In the genomic region with DNA sequence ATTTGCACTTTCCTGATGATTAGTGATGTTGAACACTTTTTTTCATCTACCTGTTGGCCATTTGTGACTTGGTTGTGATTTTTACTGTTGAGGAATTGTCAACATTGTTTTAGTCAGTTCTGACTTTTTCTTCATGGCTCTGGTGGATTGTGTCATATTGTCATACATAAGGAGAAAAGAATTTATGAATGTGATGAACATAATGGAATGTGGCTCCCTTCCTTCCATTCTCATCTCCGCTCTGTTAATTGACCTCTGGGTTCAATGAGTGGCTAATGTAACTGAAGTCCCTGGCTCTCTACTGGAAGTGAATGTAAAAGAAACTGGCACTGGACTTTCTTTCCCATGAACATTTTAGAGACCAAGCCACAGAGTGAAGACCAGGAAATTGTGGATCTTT, we compare ENCODE assay signal across 24 cellular contexts. TPM values are rescaled to one million over a fixed set of nuclear protein-coding genes. Genes with fewer than 3 reads are reported as not detected.
A peak's percentile ranks its signal among the peaks of the same experiment; 100 is the strongest.
DNase-seq lines count a peak whose midpoint lies in the region; FAIRE-seq and TF ChIP-seq lines count a peak whose summit lies in the region.
"Had no signal": no experiment of that assay in that cellular context is flagged by ENCODE, and none has a peak within 500 bp of the region (broad histone marks: within the 10 kb centered on the region; RNA-seq: fewer than 3 reads in every experiment).

No MANE protein-coding gene starts in this region.

- no peaks in the 10 kb centered on the region for H3K36me3 Mint-ChIP-seq in activated CD4-positive, alpha-beta T cell treated with anti-CD3 and anti-CD28 coated beads, Interleukin-2, amount 10 ng/mL, durations not matched to agents 24 days and 14 days (ENCODE audit: low read depth)
- H3K36me3 Mint-ChIP-seq in astrocyte (ENCODE audit: low read depth, unreplicated experiment), result no peaks in the 10 kb centered on the region
- no peaks in the 10 kb centered on the region for H3K36me3 Mint-ChIP-seq in activated CD4-positive, alpha-beta memory T cell treated with anti-CD3 and anti-CD28 coated beads for 36 hours

- H3K27me3 Mint-ChIP-seq in activated CD4-positive, alpha-beta T cell treated with anti-CD3 and anti-CD28 coated beads, Interleukin-2, amount 10 ng/mL, durations not matched to agents 24 days and 14 days, result no peaks in the 10 kb centered on the region
- H3K27me3 Mint-ChIP-seq in astrocyte (ENCODE audit: low read depth, unreplicated experiment), result no peaks in the 10 kb centered on the region
- H3K27me3 Mint-ChIP-seq in activated CD4-positive, alpha-beta memory T cell treated with anti-CD3 and anti-CD28 coated beads for 36 hours, result no peaks in the 10 kb centered on the region
- H3K27me3 Mint-ChIP-seq: activated CD8-positive, alpha-beta memory T cell treated with anti-CD3 and anti-CD28 coated beads, Interleukin-2, amount 10 ng/mL, durations not matched to agents 7 days and 5 days; central memory CD8-positive, alpha-beta T cell had no signal

- no peaks in the 10 kb centered on the region for H3K9me3 ChIP-seq in astrocyte (ENCODE audit: insufficient read depth, low read depth, low read length)
- H3K9me3 ChIP-seq: spleen, suprapubic skin had no signal

- no peaks in the 10 kb centered on the region for H3K36me3 ChIP-seq in astrocyte (ENCODE audit: insufficient read depth, low read length)
- H3K36me3 ChIP-seq: spleen, suprapubic skin had no signal

- no peaks in the 10 kb centered on the region for H4K20me1 ChIP-seq in astrocyte (ENCODE audit: insufficient read depth, low read length)

- intact Hi-C loops in activated CD4-positive, alpha-beta T cell treated with anti-CD3 and anti-CD28 coated beads, Interleukin-2, amount 10 ng/mL, durations not matched to agents 24 days and 14 days (cut with micrococcal nuclease), result no loop called here
- intact Hi-C loops in activated CD4-positive, alpha-beta memory T cell treated with anti-CD3 and anti-CD28 coated beads for 36 hours (cut with micrococcal nuclease), result no loop called here

- DNase-seq in activated CD4-positive, alpha-beta T cell treated with anti-CD3 and anti-CD28 coated beads, Interleukin-2, amount 10 ng/mL, durations not matched to agents 24 days and 14 days, result peak; percentile 7
- no peak for DNase-seq in activated CD4-positive, alpha-beta T cell treated with anti-CD3 and anti-CD28 coated beads for 1 hour
- DNase-seq in astrocyte (ENCODE audit: low read depth), result peak; percentile 65
- DNase-seq in foreskin fibroblast, result peak; percentile 69
- no peak for DNase-seq in NCI-H1048 (lab: John Stamatoyannopoulos, UW)
- DNase-seq in activated T-cell treated with anti-CD3 and anti-CD28 coated beads, Interleukin-2, amount 50 U/mL, for 48 hours, result no peak
- no peak for DNase-seq in GOT3 (lab: John Stamatoyannopoulos, UW)
- DNase-seq in activated CD4-positive, alpha-beta memory T cell treated with anti-CD3 and anti-CD28 coated beads for 36 hours, result no peak
- DNase-seq: activated CD8-positive, alpha-beta memory T cell treated with anti-CD3 and anti-CD28 coated beads, Interleukin-2, amount 10 ng/mL, durations not matched to agents 7 days and 5 days; C1 segment of cervical spinal cord; foreskin keratinocyte; GDM1; left colon; midbrain; NCI-H2081 treated with DMSO at 0.1 percent for 48 hours; NCI-H524; SHP77; spleen had no signal

- H3K27ac ChIP-seq in astrocyte (ENCODE audit: low read depth, low read length), result no peak overlapping the region
- H3K27ac ChIP-seq: 22Rv1, foreskin keratinocyte, spleen, suprapubic skin had no signal

- H3K4me3 ChIP-seq in astrocyte (ENCODE audit: insufficient read depth, low read depth, low read length) (no peak overlapping the region), foreskin fibroblast (ENCODE audit: low read depth in 1 of 2, low read length in 2 of 2) (no peak overlapping the region)
- H3K4me3 ChIP-seq: spleen, suprapubic skin had no signal

- POLR2A ChIA-PET in activated CD4-positive, alpha-beta memory T cell treated with anti-CD3 and anti-CD28 coated beads for 36 hours (lab: Charles Lee), result no interaction called here

- H3K27me3 ChIP-seq in astrocyte (ENCODE audit: insufficient read depth, low read length), result no peaks in the 10 kb centered on the region
- H3K27me3 ChIP-seq: foreskin keratinocyte, spleen, suprapubic skin had no signal

- H3K27ac Mint-ChIP-seq in activated CD4-positive, alpha-beta T cell treated with anti-CD3 and anti-CD28 coated beads, Interleukin-2, amount 10 ng/mL, durations not matched to agents 24 days and 14 days, result no peak overlapping the region
- H3K27ac Mint-ChIP-seq in astrocyte (ENCODE audit: unreplicated experiment), result peak overlapping the region; percentile 38
- H3K27ac Mint-ChIP-seq in activated CD4-positive, alpha-beta memory T cell treated with anti-CD3 and anti-CD28 coated beads for 36 hours, result no peak overlapping the region
- H3K27ac Mint-ChIP-seq: activated CD8-positive, alpha-beta memory T cell treated with anti-CD3 and anti-CD28 coated beads, Interleukin-2, amount 10 ng/mL, durations not matched to agents 7 days and 5 days; T-helper 2 cell treated with Interferon-gamma antibody and Interleukin-4, amounts not matched to agents 5 μg/mL and 100 μg/mL, for 36 hours had no signal

- H3K4me3 Mint-ChIP-seq in activated CD4-positive, alpha-beta T cell treated with anti-CD3 and anti-CD28 coated beads, Interleukin-2, amount 10 ng/mL, durations not matched to agents 24 days and 14 days, result no peak overlapping the region
- no peak overlapping the region for H3K4me3 Mint-ChIP-seq in astrocyte (ENCODE audit: unreplicated experiment)
- H3K4me3 Mint-ChIP-seq in activated CD4-positive, alpha-beta memory T cell treated with anti-CD3 and anti-CD28 coated beads for 36 hours, result no peak overlapping the region
- H3K4me3 Mint-ChIP-seq: activated CD8-positive, alpha-beta memory T cell treated with anti-CD3 and anti-CD28 coated beads, Interleukin-2, amount 10 ng/mL, durations not matched to agents 7 days and 5 days; central memory CD8-positive, alpha-beta T cell; neural crest cell; T-helper 2 cell treated with Interferon-gamma antibody and Interleukin-4, amounts not matched to agents 5 μg/mL and 100 μg/mL, for 36 hours had no signal

- no peaks in the 10 kb centered on the region for H3K79me2 ChIP-seq in astrocyte (ENCODE audit: insufficient read depth, low read length)

- CTCF ChIA-PET in activated CD4-positive, alpha-beta memory T cell treated with anti-CD3 and anti-CD28 coated beads for 36 hours (lab: Charles Lee), result no interaction called here

- no peak for TF ChIP-seq CTCF in astrocyte (IDR thresholded peaks at IDR 0.05; ENCODE audit: insufficient read depth, low read depth, low read length)
- no peak for TF ChIP-seq CTCF in foreskin fibroblast (IDR thresholded peaks at IDR 0.05; ENCODE audit: low read depth, low read length)

- no peak overlapping the region for H3K9ac ChIP-seq in astrocyte (ENCODE audit: low read length)

- H3K4me2 ChIP-seq in astrocyte (ENCODE audit: low read length), result peak overlapping the region; percentile 34

- FAIRE-seq in astrocyte (lab: Jason Lieb, UNC), result peak; percentile 74
- FAIRE-seq: GM12892 had no signal

- peaks cover 13% of the 10 kb centered on the region for H3K4me1 ChIP-seq in astrocyte (ENCODE audit: insufficient read depth, low read length)
- H3K4me1 ChIP-seq: foreskin keratinocyte, spleen had no signal

- no peaks in the 10 kb centered on the region for H3K4me1 Mint-ChIP-seq in activated CD4-positive, alpha-beta T cell treated with anti-CD3 and anti-CD28 coated beads, Interleukin-2, amount 10 ng/mL, durations not matched to agents 24 days and 14 days
- peaks cover 30% of the 10 kb centered on the region for H3K4me1 Mint-ChIP-seq in astrocyte (ENCODE audit: low read depth, unreplicated experiment)
- peaks cover 6% of the 10 kb centered on the region for H3K4me1 Mint-ChIP-seq in activated CD4-positive, alpha-beta memory T cell treated with anti-CD3 and anti-CD28 coated beads for 36 hours (ENCODE audit: low read depth)
- H3K4me1 Mint-ChIP-seq: activated CD8-positive, alpha-beta memory T cell treated with anti-CD3 and anti-CD28 coated beads, Interleukin-2, amount 10 ng/mL, durations not matched to agents 7 days and 5 days; central memory CD8-positive, alpha-beta T cell had no signal

- peaks cover 6% of the 10 kb centered on the region for H3K9me3 Mint-ChIP-seq in activated CD4-positive, alpha-beta T cell treated with anti-CD3 and anti-CD28 coated beads, Interleukin-2, amount 10 ng/mL, durations not matched to agents 24 days and 14 days
- H3K9me3 Mint-ChIP-seq in astrocyte (ENCODE audit: unreplicated experiment), result no peaks in the 10 kb centered on the region
- no peaks in the 10 kb centered on the region for H3K9me3 Mint-ChIP-seq in activated CD4-positive, alpha-beta memory T cell treated with anti-CD3 and anti-CD28 coated beads for 36 hours
- H3K9me3 Mint-ChIP-seq: central memory CD8-positive, alpha-beta T cell; T-helper 2 cell treated with Interferon-gamma antibody and Interleukin-4, amounts not matched to agents 5 μg/mL and 100 μg/mL, for 36 hours had no signal

- no peak overlapping the region for H2AFZ ChIP-seq in astrocyte (ENCODE audit: low read depth, low read length)

RNA-seq across cellular contexts. Expression of a gene that starts 49.2 kb away (rescaled TPM):
- 9.8 and 10.6 TPM in 2 replicates for total RNA-seq in activated CD4-positive, alpha-beta T cell treated with anti-CD3 and anti-CD28 coated beads, Interleukin-2, amount 10 ng/mL, durations not matched to agents 24 days and 14 days
- total RNA-seq in astrocyte, result 10.4 and 12.0 TPM in 2 replicates
- total RNA-seq in activated CD4-positive, alpha-beta memory T cell treated with anti-CD3 and anti-CD28 coated beads for 36 hours, result 1 to 10 TPM; 6.1 to 6.5 TPM

Comparison
In these comparisons a context has a peak if more than half of its experiments do, and no peak if none do; other contexts are left out.
1. DNase-seq: peak in activated CD4-positive, alpha-beta T cell treated with anti-CD3 and anti-CD28 coated beads, Interleukin-2, amount 10 ng/mL, durations not matched to agents 24 days and 14 days (single experiment), astrocyte (single experiment) and foreskin fibroblast (2 of 2); none in activated CD4-positive, alpha-beta T cell treated with anti-CD3 and anti-CD28 coated beads for 1 hour (single experiment), NCI-H1048 (single experiment), activated T-cell treated with anti-CD3 and anti-CD28 coated beads, Interleukin-2, amount 50 U/mL, for 48 hours (0 of 2), GOT3 (single experiment) and activated CD4-positive, alpha-beta memory T cell treated with anti-CD3 and anti-CD28 coated beads for 36 hours (single experiment).